7 cellular contexts compared by ENCODE assay signal in the genomic region with DNA sequence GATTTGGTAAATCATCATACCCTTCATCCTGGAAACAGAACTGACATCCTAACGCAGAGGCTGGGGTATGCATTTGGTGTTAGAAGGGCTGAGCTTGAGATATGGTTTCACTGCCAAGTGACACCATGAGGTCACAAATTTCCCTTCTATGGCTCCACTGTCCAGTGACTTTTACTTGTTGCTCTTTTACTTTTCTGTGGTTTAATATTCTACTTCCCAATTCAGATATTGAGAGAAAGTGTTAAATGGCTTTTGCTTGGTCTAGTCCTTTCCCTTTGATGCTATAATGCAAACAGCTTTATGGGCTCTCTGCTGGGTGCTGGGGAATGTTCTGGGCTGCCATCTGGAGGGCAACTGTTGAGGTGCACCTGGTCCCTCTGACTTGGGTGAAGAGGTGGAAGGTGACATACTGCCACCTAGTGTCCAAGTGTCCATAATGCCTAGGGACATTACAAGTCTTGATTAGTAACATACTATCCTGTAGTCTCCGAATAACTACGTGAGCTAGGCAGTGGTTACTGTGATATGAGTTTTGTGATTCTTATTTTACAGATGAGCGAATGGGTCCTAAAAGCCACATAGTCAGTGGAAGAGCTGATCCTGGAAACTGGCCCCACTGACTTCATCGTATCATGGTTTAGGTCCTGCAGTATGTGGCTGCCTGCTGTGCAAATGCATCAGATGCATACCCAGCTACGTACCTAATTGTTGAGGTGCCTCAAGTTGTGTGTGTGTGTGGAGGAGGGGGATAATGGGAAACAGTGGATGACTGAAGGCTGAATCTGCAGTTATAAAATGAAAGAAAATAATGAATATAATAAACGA.
DNase-seq lines count a peak whose midpoint lies in the region; ATAC-seq and TF ChIP-seq lines count a peak whose summit lies in the region.

No MANE protein-coding gene starts in this region.

- ATAC-seq in GM18505 (IDR thresholded peaks at IDR 0.05; ENCODE audit: unreplicated experiment) (peak; percentile 87), HG02943 (IDR thresholded peaks at IDR 0.05; ENCODE audit: low read depth, unreplicated experiment) (peak; percentile 91)

- H3K4me1 ChIP-seq in right atrium auricular region, result peaks cover 0 to 7% of the 10 kb centered on the region in 2 donors
- peaks cover 0 to 5% (median 0%) of the 10 kb centered on the region in 4 donors for H3K4me1 ChIP-seq in sigmoid colon

- no peaks in the 10 kb centered on the region for H3K36me3 ChIP-seq in right atrium auricular region
- no peaks in the 10 kb centered on the region for H3K36me3 ChIP-seq in sigmoid colon

- DNase-seq in NCI-H1694 treated with DMSO at 0.1 percent for 48 hours (lab: John Stamatoyannopoulos, UW) (peak; percentile 79), T follicular helper cell (ENCODE audit: low read depth) (peak; percentile 66), amniotic epithelial cell (ENCODE audit: low read depth) (peak; percentile 88), right atrium auricular region (ENCODE audit: low spot score) (peak; percentile 82), sigmoid colon (peak; percentile 86)

- 32 to 46% methylated on average over 7 of the region's 7 CpGs for WGBS in sigmoid colon, 2 donors

- TF ChIP-seq CTCF in right atrium auricular region (IDR thresholded peaks at IDR 0.05) (peak; percentile 91 to 94), sigmoid colon (IDR thresholded peaks at IDR 0.05) (peak; percentile 86 to 96 (median 92))

- intact Hi-C loops in sigmoid colon (cut with DNase I), result loop anchor here (2.0 kb wide), 1 partner anchor 182 kb away; no protein-coding TSS in a partner anchor

- TF ChIP-seq EP300 in sigmoid colon (IDR thresholded peaks at IDR 0.05), result no peak

- H3K9me3 ChIP-seq in right atrium auricular region (no peaks in the 10 kb centered on the region), sigmoid colon (no peaks in the 10 kb centered on the region)

- no peak overlapping the region for H3K27ac ChIP-seq in right atrium auricular region
- H3K27ac ChIP-seq in sigmoid colon, result no peak overlapping the region

- H3K4me3 ChIP-seq in right atrium auricular region (no peak overlapping the region), sigmoid colon (no peak overlapping the region)

- no peaks in the 10 kb centered on the region for H3K27me3 ChIP-seq in right atrium auricular region
- no peaks in the 10 kb centered on the region for H3K27me3 ChIP-seq in sigmoid colon

- TF ChIP-seq POLR2A in GM18505 (IDR thresholded peaks at IDR 0.05; ENCODE audit: borderline replicate concordance, extremely low read depth, insufficient read depth, insufficient read length) (no peak), sigmoid colon (IDR thresholded peaks at IDR 0.05) (no peak)
